ENCODE assay signal across 1 cellular context in genomic region chr16:81456523-81457325, GRCh38.
TF ChIP-seq lines count a peak whose summit lies in the region.

No MANE protein-coding gene starts in this region.

TF ChIP-seq in HCT116, 20 proteins besides CTCF, POLR2A, EP300 and RAD21 (continued from another document):
- TF ChIP-seq REST (IDR thresholded peaks at IDR 0.05; ENCODE audit: low read depth): no peak
- TF ChIP-seq ZFX (IDR thresholded peaks at IDR 0.05): no peak
TF ChIP-seq in HCT116: peak in this region for 0.
